In genomic region chrX:6015423-6015822, GRCh38 we compare ENCODE assay signal across 7 cellular contexts.
"Had no signal": no experiment of that assay in that cellular context is flagged by ENCODE, and none has a peak within 500 bp of the region (broad histone marks: within the 10 kb centered on the region; RNA-seq: fewer than 3 reads in every experiment).

No MANE protein-coding gene starts in this region.

- FAIRE-seq: G401.6, GM12878, GM12891, GM12892, GM18507 had no signal

- DNase-seq: GDM1, GF-D8 had no signal

- H3K4me3 ChIP-seq: GM12878 had no signal

- ATAC-seq: GM12878 had no signal
